1 cellular context compared by ENCODE assay signal in the genomic region with DNA sequence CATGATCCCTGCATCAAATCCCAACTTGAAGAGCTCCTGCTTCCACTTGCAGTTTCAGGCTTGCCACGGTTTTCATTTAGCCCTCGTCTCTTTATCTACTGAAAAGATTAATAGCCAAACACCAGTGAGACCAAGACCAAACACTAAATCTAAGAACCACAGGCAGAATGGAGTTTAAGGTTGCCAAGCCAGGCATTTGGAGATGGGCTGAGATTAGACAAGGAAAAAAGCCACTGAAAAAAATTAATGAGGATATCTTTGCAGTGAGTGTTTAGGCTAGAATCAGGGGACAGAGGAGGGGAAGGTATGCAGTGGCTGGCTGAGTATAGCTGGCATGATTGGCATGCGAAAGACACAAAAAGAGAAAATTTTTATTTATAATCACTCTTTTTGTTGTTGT.
TF ChIP-seq lines count a peak whose summit lies in the region.

No MANE protein-coding gene starts in this region.

TF ChIP-seq in SK-N-SH, 30 proteins besides CTCF, POLR2A, EP300 and RAD21 (continued from another document):
- TF ChIP-seq, protein P1, sequence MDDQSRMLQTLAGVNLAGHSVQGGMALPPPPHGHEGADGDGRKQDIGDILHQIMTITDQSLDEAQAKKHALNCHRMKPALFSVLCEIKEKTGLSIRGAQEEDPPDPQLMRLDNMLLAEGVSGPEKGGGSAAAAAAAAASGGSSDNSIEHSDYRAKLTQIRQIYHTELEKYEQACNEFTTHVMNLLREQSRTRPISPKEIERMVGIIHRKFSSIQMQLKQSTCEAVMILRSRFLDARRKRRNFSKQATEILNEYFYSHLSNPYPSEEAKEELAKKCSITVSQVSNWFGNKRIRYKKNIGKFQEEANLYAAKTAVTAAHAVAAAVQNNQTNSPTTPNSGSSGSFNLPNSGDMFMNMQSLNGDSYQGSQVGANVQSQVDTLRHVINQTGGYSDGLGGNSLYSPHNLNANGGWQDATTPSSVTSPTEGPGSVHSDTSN (IDR thresholded peaks at IDR 0.05) = peak; percentile 83
- TF ChIP-seq, protein P2, sequence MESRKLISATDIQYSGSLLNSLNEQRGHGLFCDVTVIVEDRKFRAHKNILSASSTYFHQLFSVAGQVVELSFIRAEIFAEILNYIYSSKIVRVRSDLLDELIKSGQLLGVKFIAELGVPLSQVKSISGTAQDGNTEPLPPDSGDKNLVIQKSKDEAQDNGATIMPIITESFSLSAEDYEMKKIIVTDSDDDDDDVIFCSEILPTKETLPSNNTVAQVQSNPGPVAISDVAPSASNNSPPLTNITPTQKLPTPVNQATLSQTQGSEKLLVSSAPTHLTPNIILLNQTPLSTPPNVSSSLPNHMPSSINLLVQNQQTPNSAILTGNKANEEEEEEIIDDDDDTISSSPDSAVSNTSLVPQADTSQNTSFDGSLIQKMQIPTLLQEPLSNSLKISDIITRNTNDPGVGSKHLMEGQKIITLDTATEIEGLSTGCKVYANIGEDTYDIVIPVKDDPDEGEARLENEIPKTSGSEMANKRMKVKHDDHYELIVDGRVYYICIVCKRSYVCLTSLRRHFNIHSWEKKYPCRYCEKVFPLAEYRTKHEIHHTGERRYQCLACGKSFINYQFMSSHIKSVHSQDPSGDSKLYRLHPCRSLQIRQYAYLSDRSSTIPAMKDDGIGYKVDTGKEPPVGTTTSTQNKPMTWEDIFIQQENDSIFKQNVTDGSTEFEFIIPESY (IDR thresholded peaks at IDR 0.05; ENCODE audit: borderline replicate concordance, low read depth) = no peak
- TF ChIP-seq JUND (IDR thresholded peaks at IDR 0.05) (peak; percentile 53), NFIC (IDR thresholded peaks at IDR 0.05; ENCODE audit: borderline replicate concordance) (peak; percentile 73; the same call in 1 of the 2 replicates), CHD2 (IDR thresholded peaks at IDR 0.05; ENCODE audit: low read length, partially characterized antibody) (no peak), SMC3 (IDR thresholded peaks at IDR 0.05; ENCODE audit: low read depth, low read length) (no peak), TEAD4 (IDR thresholded peaks at IDR 0.05; ENCODE audit: borderline replicate concordance, insufficient read depth) (0 out of 2 replicates have a peak, but pooled peaks have one; percentile 40)
